Comparison of ENCODE assay signal across 10 cellular contexts in the genomic region with DNA sequence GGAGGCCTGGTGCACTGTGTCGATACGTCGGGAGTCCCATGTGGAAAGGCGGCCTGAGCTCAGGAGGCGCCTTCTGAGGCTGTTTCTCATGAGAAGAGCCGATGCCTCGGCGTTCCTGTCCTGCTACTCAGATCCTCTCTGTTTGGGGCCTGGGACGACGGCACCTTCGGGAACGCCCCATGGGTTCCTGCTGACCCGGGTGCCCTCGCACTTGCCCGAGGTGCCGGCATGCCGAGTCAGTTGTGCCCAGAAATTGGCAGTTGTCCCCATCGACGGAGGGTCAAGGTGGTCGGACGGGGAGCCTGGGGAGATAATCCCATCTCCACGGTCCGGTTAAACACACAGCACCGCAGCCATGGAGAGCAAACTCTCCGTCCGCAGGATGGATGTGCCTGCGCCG. TPM values are rescaled to one million over a fixed set of nuclear protein-coding genes. Genes with fewer than 3 reads are reported as not detected.
"Had no signal": no experiment of that assay in that cellular context is flagged by ENCODE, and none has a peak within 500 bp of the region (broad histone marks: within the 10 kb centered on the region; RNA-seq: fewer than 3 reads in every experiment).

No MANE protein-coding gene starts in this region.

- H3K36me3 ChIP-seq: HAP-1 had no signal

- DNase-seq: GM23248, GOT3, H7, H9, HCEC 1CT, HFFc6 had no signal

- H2AFZ ChIP-seq: GM23248, GM23338 had no signal

- H3K4me2 ChIP-seq: GM23338 had no signal

- H3K4me1 ChIP-seq: HAP-1 had no signal

- H3K4me3 ChIP-seq: GM23248, GM23338, HAP-1 had no signal

- H3K9ac ChIP-seq: GM23248 had no signal

- ATAC-seq: GM23338 had no signal

- H3K4me3 Mint-ChIP-seq: GM23338, H9, HFFc6 had no signal

- FAIRE-seq: H54 had no signal

- H3K9me3 ChIP-seq: HAP-1 had no signal

- H3K27ac ChIP-seq: GM23248 had no signal

- H3K27ac Mint-ChIP-seq: GM23338, H9, HFFc6 had no signal

RNA-seq across cellular contexts. Expression of a gene that starts 33.0 kb away (rescaled TPM):
- total RNA-seq: GM23248, H4, HFFc6 had no signal
